Comparison of ENCODE assay signal across 28 cellular contexts in the genomic region with DNA sequence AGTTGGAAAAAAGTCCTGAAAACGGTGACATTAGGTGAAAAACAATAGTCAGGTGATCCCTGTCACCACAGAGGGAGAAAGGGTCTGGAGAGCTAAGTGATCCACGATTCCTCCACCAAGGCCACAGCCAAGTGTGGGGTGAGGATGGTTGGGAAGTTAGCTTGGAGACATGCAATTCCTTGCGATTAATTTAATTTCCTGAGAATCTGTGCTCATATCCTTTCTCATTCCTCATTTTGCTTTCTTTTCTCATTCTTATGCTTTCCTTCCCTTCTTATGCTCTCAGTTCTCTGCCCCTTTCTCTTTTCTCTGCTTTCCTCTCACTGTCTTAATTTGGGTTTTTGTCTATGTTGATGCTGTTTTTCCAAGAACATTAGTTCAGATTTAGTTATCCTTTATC.
"Had no signal": no experiment of that assay in that cellular context is flagged by ENCODE, and none has a peak within 500 bp of the region (broad histone marks: within the 10 kb centered on the region; RNA-seq: fewer than 3 reads in every experiment).

No MANE protein-coding gene starts in this region.

- H3K27me3 Mint-ChIP-seq: stimulated activated memory B cell treated with anti-CD40 and anti-IgM and Interleukin-4, amounts not matched to agents 10 μg/mL and 1 μg/mL and 100 μg/mL, for 72 hours; stimulated activated naive B cell treated with anti-CD40 and anti-IgM and Interleukin-4, amounts not matched to agents 10 μg/mL and 1 μg/mL and 100 μg/mL, for 72 hours; stimulated activated naive CD8-positive, alpha-beta T cell treated with anti-CD3 and anti-CD28 coated beads, Interleukin-15, Interleukin-2, amounts not matched to agents 100 ng/mL and 50 ng/mL, for 24 hours had no signal

- H3K27ac Mint-ChIP-seq: stimulated activated effector memory CD8-positive, alpha-beta T cell treated with anti-CD3 and anti-CD28 coated beads, Interleukin-12 subunit alpha, Interleukin-12 subunit beta, amount 100 ng/mL, for 72 hours; stimulated activated memory B cell treated with anti-CD40 and anti-IgM and Interleukin-4, amounts not matched to agents 10 μg/mL and 1 μg/mL and 100 μg/mL, for 72 hours; stimulated activated naive B cell treated with anti-CD40 and anti-IgM and Interleukin-4, amounts not matched to agents 10 μg/mL and 1 μg/mL and 100 μg/mL, for 72 hours; stimulated activated naive CD8-positive, alpha-beta T cell treated with anti-CD3 and anti-CD28 coated beads, Interleukin-15, Interleukin-2, amounts not matched to agents 100 ng/mL and 50 ng/mL, for 24 hours; type B pancreatic cell had no signal

- H3K4me1 Mint-ChIP-seq: stimulated activated effector memory CD8-positive, alpha-beta T cell treated with anti-CD3 and anti-CD28 coated beads, Interleukin-12 subunit alpha, Interleukin-12 subunit beta, amount 100 ng/mL, for 72 hours; stimulated activated memory B cell treated with anti-CD40 and anti-IgM and Interleukin-4, amounts not matched to agents 10 μg/mL and 1 μg/mL and 100 μg/mL, for 72 hours; stimulated activated naive B cell treated with anti-CD40 and anti-IgM and Interleukin-4, amounts not matched to agents 10 μg/mL and 1 μg/mL and 100 μg/mL, for 72 hours; stimulated activated naive CD8-positive, alpha-beta T cell treated with anti-CD3 and anti-CD28 coated beads, Interleukin-15, amount 100 ng/mL, for 72 hours had no signal

- H3K4me3 Mint-ChIP-seq: stimulated activated effector memory CD8-positive, alpha-beta T cell treated with anti-CD3 and anti-CD28 coated beads, Interleukin-12 subunit alpha, Interleukin-12 subunit beta, amount 100 ng/mL, for 72 hours; stimulated activated memory B cell treated with anti-CD40 and anti-IgM and Interleukin-4, amounts not matched to agents 10 μg/mL and 1 μg/mL and 100 μg/mL, for 72 hours; stimulated activated naive B cell treated with anti-CD40 and anti-IgM and Interleukin-4, amounts not matched to agents 10 μg/mL and 1 μg/mL and 100 μg/mL, for 72 hours; stimulated activated naive CD8-positive, alpha-beta T cell treated with anti-CD3 and anti-CD28 coated beads, Interleukin-15, amount 100 ng/mL, for 72 hours; stimulated activated naive CD8-positive, alpha-beta T cell treated with anti-CD3 and anti-CD28 coated beads, Interleukin-15, Interleukin-2, amounts not matched to agents 100 ng/mL and 50 ng/mL, for 24 hours; type B pancreatic cell had no signal

- H3K27me3 ChIP-seq: stomach, suprapubic skin, testis, thyroid gland, tibial artery, tibial nerve, transverse colon, upper lobe of left lung, upper lobe of right lung, uterus had no signal

- H3K27ac ChIP-seq: stomach, suprapubic skin, testis, thoracic aorta, thyroid gland, tibial artery, tibial nerve, transverse colon, upper lobe of left lung, upper lobe of right lung, uterus had no signal

- H3K9me3 ChIP-seq: stomach, suprapubic skin, testis, thoracic aorta, thyroid gland, tibial artery, tibial nerve, transverse colon, upper lobe of left lung, upper lobe of right lung, uterus had no signal

- FAIRE-seq: urothelium cell line had no signal

- H3K36me3 ChIP-seq: stomach, suprapubic skin, thoracic aorta, thyroid gland, tibial artery, tibial nerve, transverse colon, upper lobe of left lung, upper lobe of right lung, uterus had no signal

- H3K4me1 ChIP-seq: stomach, suprapubic skin, testis, thyroid gland, tibial artery, tibial nerve, transverse colon, upper lobe of left lung, upper lobe of right lung, uterus had no signal

- H3K36me3 Mint-ChIP-seq: stimulated activated effector memory CD8-positive, alpha-beta T cell treated with anti-CD3 and anti-CD28 coated beads, Interleukin-12 subunit alpha, Interleukin-12 subunit beta, amount 100 ng/mL, for 72 hours; stimulated activated memory B cell treated with anti-CD40 and anti-IgM and Interleukin-4, amounts not matched to agents 10 μg/mL and 1 μg/mL and 100 μg/mL, for 72 hours; stimulated activated naive B cell treated with anti-CD40 and anti-IgM and Interleukin-4, amounts not matched to agents 10 μg/mL and 1 μg/mL and 100 μg/mL, for 72 hours; type B pancreatic cell had no signal

- ATAC-seq: stimulated activated effector memory CD8-positive, alpha-beta T cell treated with anti-CD3 and anti-CD28 coated beads, Interleukin-12 subunit alpha, Interleukin-12 subunit beta, amount 100 ng/mL, for 72 hours; stimulated activated memory B cell treated with anti-CD40 and anti-IgM and Interleukin-4, amounts not matched to agents 10 μg/mL and 1 μg/mL and 100 μg/mL, for 72 hours; stimulated activated naive B cell treated with anti-CD40 and anti-IgM and Interleukin-4, amounts not matched to agents 10 μg/mL and 1 μg/mL and 100 μg/mL, for 72 hours; stimulated activated naive CD8-positive, alpha-beta T cell treated with anti-CD3 and anti-CD28 coated beads, Interleukin-15, amount 100 ng/mL, for 72 hours; stimulated activated naive CD8-positive, alpha-beta T cell treated with anti-CD3 and anti-CD28 coated beads, Interleukin-15, Interleukin-2, amounts not matched to agents 100 U/mL and 50 U/mL, for 24 hours; upper lobe of right lung had no signal

- H3K9me3 Mint-ChIP-seq: stimulated activated effector memory CD8-positive, alpha-beta T cell treated with anti-CD3 and anti-CD28 coated beads, Interleukin-12 subunit alpha, Interleukin-12 subunit beta, amount 100 ng/mL, for 72 hours; stimulated activated memory B cell treated with anti-CD40 and anti-IgM and Interleukin-4, amounts not matched to agents 10 μg/mL and 1 μg/mL and 100 μg/mL, for 72 hours; stimulated activated naive B cell treated with anti-CD40 and anti-IgM and Interleukin-4, amounts not matched to agents 10 μg/mL and 1 μg/mL and 100 μg/mL, for 72 hours; stimulated activated naive CD8-positive, alpha-beta T cell treated with anti-CD3 and anti-CD28 coated beads, Interleukin-15, amount 100 ng/mL, for 72 hours; stimulated activated naive CD8-positive, alpha-beta T cell treated with anti-CD3 and anti-CD28 coated beads, Interleukin-15, Interleukin-2, amounts not matched to agents 100 ng/mL and 50 ng/mL, for 24 hours; type B pancreatic cell had no signal

- DNase-seq: stimulated activated CD4-positive, alpha-beta T cell treated with anti-CD3 and anti-CD28 coated beads, Interleukin-2, amount 100 ng/mL, for 48 hours; stimulated activated CD4-positive, alpha-beta T cell treated with anti-CD3 and anti-CD28 coated beads, Interleukin-4, amount 100 ng/mL, for 1 hour; stimulated activated CD4-positive, alpha-beta T cell treated with anti-CD3 and anti-CD28 coated beads, Interleukin-4, amount 100 ng/mL, for 24 hours; stimulated activated CD4-positive, alpha-beta T cell treated with anti-CD3 and anti-CD28 coated beads, Interleukin-4, amount 100 ng/mL, for 4 hours; stimulated activated CD8-positive, alpha-beta memory T cell treated with anti-CD3 and anti-CD28 coated beads, Interleukin-4, amount 100 ng/mL, for 48 hours; stimulated activated naive B cell treated with anti-CD40 and anti-IgM and Interleukin-4, amounts not matched to agents 10 μg/mL and 1 μg/mL and 100 μg/mL, for 72 hours; stimulated activated naive CD4-positive, alpha-beta T cell; stimulated activated naive CD4-positive, alpha-beta T cell treated with Interleukin-2 at 50 U/mL for 16 hours; stimulated activated naive CD8-positive, alpha-beta T cell treated with anti-CD3 and anti-CD28 coated beads, Interleukin-15, amount 100 ng/mL, for 72 hours; stimulated activated naive CD8-positive, alpha-beta T cell treated with anti-CD3 and anti-CD28 coated beads, Interleukin-15, Interleukin-2, amounts not matched to agents 100 U/mL and 50 U/mL, for 24 hours; stomach; substantia nigra; testis; thyroid gland; tibial artery; transverse colon; trophoblast cell; upper lobe of left lung; upper lobe of right lung; uterus had no signal

- H3K4me3 ChIP-seq: stomach, suprapubic skin, testis, thoracic aorta, thyroid gland, tibial artery, tibial nerve, transverse colon, upper lobe of left lung, upper lobe of right lung, uterus had no signal
